In the genomic region with DNA sequence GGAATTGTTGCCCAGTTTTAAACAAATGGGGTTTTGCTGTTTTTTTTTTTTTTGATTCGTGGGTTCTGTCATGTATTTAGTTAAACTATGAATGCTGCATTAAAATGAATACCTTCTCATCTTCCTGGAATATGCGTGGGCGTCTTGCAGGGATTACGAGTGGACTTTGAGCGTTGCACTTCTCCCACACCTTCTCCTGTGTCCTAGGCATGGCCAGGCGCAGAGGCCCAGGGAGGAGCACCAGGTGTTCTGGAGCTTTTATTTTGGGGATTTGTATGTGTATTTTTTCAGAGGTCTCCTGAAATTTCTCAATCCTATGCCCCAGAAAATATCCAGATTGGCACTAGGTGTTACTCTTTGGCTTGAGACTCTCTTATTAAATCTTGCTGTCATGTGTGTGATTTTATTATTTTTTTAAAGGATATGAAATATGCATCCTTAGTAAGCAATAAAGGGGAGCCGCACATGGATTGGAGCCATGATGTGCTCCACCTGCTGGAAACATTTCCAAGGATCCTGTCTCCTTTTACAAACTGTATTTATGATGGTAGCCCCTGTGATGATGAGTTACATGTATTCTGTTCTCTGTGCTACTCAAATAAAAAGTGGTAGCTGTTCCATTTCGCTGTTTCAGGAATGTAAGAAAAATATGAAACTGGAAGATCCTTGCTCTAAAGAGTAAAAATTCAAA, we compare ENCODE assay signal across 14 cellular contexts.
DNase-seq lines count a peak whose midpoint lies in the region; ATAC-seq, FAIRE-seq and TF ChIP-seq lines count a peak whose summit lies in the region.
"Had no signal": no experiment of that assay in that cellular context is flagged by ENCODE, and none has a peak within 500 bp of the region (broad histone marks: within the 10 kb centered on the region; RNA-seq: fewer than 3 reads in every experiment).

No MANE protein-coding gene starts in this region.

- H3K27me3 Mint-ChIP-seq in activated T-cell treated with anti-CD3 and anti-CD28 coated beads, Interleukin-2, amount 50 U/mL, for 72 hours (ENCODE audit: low read depth) = peaks cover 26% of the 10 kb centered on the region
- H3K27me3 Mint-ChIP-seq: activated naive CD8-positive, alpha-beta T cell had no signal

- intact Hi-C loops in left colon (cut with DNase I, micrococcal nuclease) (no loop called here), adrenal gland (cut with DNase I) (no loop called here)

- no peaks in the 10 kb centered on the region for H3K9me3 Mint-ChIP-seq in activated T-cell treated with anti-CD3 and anti-CD28 coated beads, Interleukin-2, amount 50 U/mL, for 72 hours

- in situ Hi-C loops in astrocyte of the spinal cord (cut with HindIII; ENCODE audit: low sequenced_read_pairs) = no loop called here

- H3K4me3 Mint-ChIP-seq in activated T-cell treated with anti-CD3 and anti-CD28 coated beads, Interleukin-2, amount 50 U/mL, for 72 hours = no peak overlapping the region
- H3K4me3 Mint-ChIP-seq: activated naive CD8-positive, alpha-beta T cell; memory B cell had no signal

- POLR2A ChIA-PET in A549 (lab: Yijun Ruan, JAX) = interaction anchor here (0.6 kb wide), 1 partner anchor 799 kb away, joined by 3 read pairs; no protein-coding TSS in a partner anchor

- H3K4me1 ChIP-seq in A549 (peaks cover 18% of the 10 kb centered on the region), adrenal gland (replicated peaks in 1 of 2) (peaks cover 0 to 7% of the 10 kb centered on the region in 2 donors)

- peak overlapping the region in 1 of 2 experiments; percentile 14; a peak in 1 of 6 replicates for H3K27ac ChIP-seq in A549
- no peak overlapping the region for H3K27ac ChIP-seq in adrenal gland
- H3K27ac ChIP-seq: ovary had no signal

- no peak for TF ChIP-seq EP300 in A549 (IDR thresholded peaks at IDR 0.05)

- no peaks in the 10 kb centered on the region for H3K36me3 Mint-ChIP-seq in activated T-cell treated with anti-CD3 and anti-CD28 coated beads, Interleukin-2, amount 50 U/mL, for 72 hours (ENCODE audit: insufficient read depth in 2 of 2)
- H3K36me3 Mint-ChIP-seq: activated naive CD8-positive, alpha-beta T cell; memory B cell had no signal

- FAIRE-seq in A549 (lab: Jason Lieb, UNC) = no peak

- WGBS in A549 (ENCODE audit: missing lambda C conversion rate) = 72% methylated on average over 8 of the region's 8 CpGs
- 70 to 81% (median 75%) methylated on average over 8 of the region's 8 CpGs for WGBS in adrenal gland, 4 donors

- TF ChIP-seq CTCF in A549 (IDR thresholded peaks at IDR 0.05) (peak; percentile 36), astrocyte of the spinal cord (IDR thresholded peaks at IDR 0.05; ENCODE audit: low read depth, low read length) (peak; percentile 22), adrenal gland (IDR thresholded peaks at IDR 0.05) (no peak)

- ATAC-seq in A549 = no peak
- peak; percentile 85 for ATAC-seq in left colon
- no peak for ATAC-seq in GM21526 (IDR thresholded peaks at IDR 0.05; ENCODE audit: low FRiP score, unreplicated experiment)
- no peak for ATAC-seq in activated T-cell treated with anti-CD3 and anti-CD28 coated beads, Interleukin-2, amount 50 U/mL, for 72 hours (replicated peaks in 1 of 2)

- CTCF ChIA-PET in A549 (lab: Yijun Ruan, JAX) = interaction anchor here (0.7 to 1.6 kb wide), 10 partner anchors 9 to 1070 kb away, joined by 3 to 5 read pairs (median 3); no protein-coding TSS in a partner anchor

- H3K4me2 ChIP-seq in A549 = no peak overlapping the region

- H3K4me1 Mint-ChIP-seq in activated T-cell treated with anti-CD3 and anti-CD28 coated beads, Interleukin-2, amount 50 U/mL, for 72 hours (ENCODE audit: low read depth) = peaks cover 9% of the 10 kb centered on the region

- H3K36me3 ChIP-seq in adrenal gland (replicated peaks in 1 of 2) = no peaks in the 10 kb centered on the region
- H3K36me3 ChIP-seq: ovary had no signal

- H3K27ac Mint-ChIP-seq in activated T-cell treated with anti-CD3 and anti-CD28 coated beads, Interleukin-2, amount 50 U/mL, for 72 hours = no peak overlapping the region
- H3K27ac Mint-ChIP-seq: activated naive CD8-positive, alpha-beta T cell; memory B cell had no signal

- TF ChIP-seq RAD21 in A549 (conservative IDR thresholded peaks at IDR 0.05 in 1 of 2, IDR thresholded peaks at IDR 0.05 in 1 of 2) = peak; percentile 37 to 48; a peak in 3 of 5 replicates

- DNase-seq in A549 (ENCODE audit: low read depth in 1 of 2, low spot score in 1 of 2) (peak in 1 of 2 experiments; percentile 23), HCEC 1CT (peak; percentile 46), astrocyte of the spinal cord (ENCODE audit: low read depth, low spot score) (peak; percentile 32), left colon (no peak), adrenal gland (no peak)
- DNase-seq in activated CD4-positive, CD25-positive, alpha-beta regulatory T cell treated with anti-CD3 and anti-CD28 coated beads, Interleukin-2, amount 50 U/mL, for 72 hours = no peak
- DNase-seq in activated T-cell treated with anti-CD3 and anti-CD28 coated beads, Interleukin-2, amount 50 U/mL, for 72 hours = no peak
- DNase-seq: AML-193, hypothalamus, NCI-H2029, ovary had no signal

- TF ChIP-seq POLR2A in A549 (IDR thresholded peaks at IDR 0.05; ENCODE audit: low read length) = no peak
- TF ChIP-seq POLR2A in adrenal gland (IDR thresholded peaks at IDR 0.05) = no peak

- H3K9me3 ChIP-seq in A549 (no peaks in the 10 kb centered on the region), adrenal gland (replicated peaks in 1 of 3) (no peaks in the 10 kb centered on the region)
- H3K9me3 ChIP-seq: ovary had no signal

- H3K4me3 ChIP-seq in A549 (no peak overlapping the region), astrocyte of the spinal cord (ENCODE audit: low read depth, low read length) (no peak overlapping the region), adrenal gland (no peak overlapping the region)
- H3K4me3 ChIP-seq: ovary had no signal

- H3K27me3 ChIP-seq in adrenal gland = no peaks in the 10 kb centered on the region
- H3K27me3 ChIP-seq: ovary had no signal

TF ChIP-seq in A549, 52 proteins besides CTCF, POLR2A, EP300 and RAD21:
- TF ChIP-seq NPAS2 (CRISPR knock-in tag; IDR thresholded peaks at IDR 0.05; ENCODE audit: borderline replicate concordance) (no peak), SMC3 (IDR thresholded peaks at IDR 0.05) (peak; percentile 62)

Comparison
In these comparisons a context has a peak if more than half of its experiments do, and no peak if none do; other contexts are left out.
1. DNase-seq: peak in HCEC 1CT (single experiment) and astrocyte of the spinal cord (single experiment); none in left colon (0 of 2), adrenal gland (0 of 7), activated CD4-positive, CD25-positive, alpha-beta regulatory T cell treated with anti-CD3 and anti-CD28 coated beads, Interleukin-2, amount 50 U/mL, for 72 hours (single experiment) and activated T-cell treated with anti-CD3 and anti-CD28 coated beads, Interleukin-2, amount 50 U/mL, for 72 hours (0 of 2).
2. CTCF ChIP-seq: peak in A549 (single experiment) and astrocyte of the spinal cord (single experiment); none in adrenal gland (0 of 6).